ENCODE assay signal across 8 cellular contexts in the genomic region with DNA sequence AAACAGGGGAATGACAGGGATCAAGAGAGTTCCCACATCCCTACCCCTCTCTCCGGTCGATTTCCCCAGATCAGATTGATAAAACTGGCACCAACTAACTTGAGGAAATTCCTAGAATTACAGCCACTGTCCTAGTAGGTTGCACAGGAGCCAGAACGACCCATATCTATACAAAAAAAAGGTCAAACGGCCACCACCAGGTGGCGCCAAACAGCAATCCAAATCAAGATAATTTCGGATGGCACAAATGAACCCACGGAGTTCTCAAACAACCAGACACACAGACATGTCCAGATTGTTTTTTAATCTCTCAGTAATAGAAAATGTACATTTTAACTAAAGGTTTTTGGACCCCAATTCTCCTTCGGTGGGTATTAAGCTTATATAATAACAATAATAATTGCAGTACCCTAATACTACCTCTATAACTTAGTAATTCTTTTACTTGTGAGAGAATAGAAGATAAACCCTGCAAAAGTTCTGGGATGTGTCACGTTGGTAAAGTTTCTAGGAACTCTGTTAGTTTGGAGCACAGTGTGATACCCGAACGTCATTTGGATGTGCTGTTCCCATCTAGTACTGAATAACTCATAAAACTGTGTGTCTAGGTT.
DNase-seq lines count a peak whose midpoint lies in the region; ATAC-seq, FAIRE-seq and TF ChIP-seq lines count a peak whose summit lies in the region.

No MANE protein-coding gene starts in this region.

- no peak overlapping the region for H3K4me3 Mint-ChIP-seq in endothelial cell (ENCODE audit: unreplicated experiment)

- no peaks in the 10 kb centered on the region for H3K4me1 Mint-ChIP-seq in endothelial cell (ENCODE audit: unreplicated experiment)

- ATAC-seq in A549: peak; percentile 59 to 85; a peak in 4 of 6 replicates
- peak; percentile 57 for ATAC-seq in HG02884 (IDR thresholded peaks at IDR 0.05; ENCODE audit: unreplicated experiment)

- CTCF ChIA-PET in A549 (lab: Yijun Ruan, JAX): interaction anchor here (1.0 kb wide), 2 partner anchors 268 to 272 kb away, joined by 4 read pairs; no protein-coding TSS in a partner anchor

- no peak overlapping the region for H3K27ac Mint-ChIP-seq in endothelial cell (ENCODE audit: unreplicated experiment)

- 13% methylated on average over 11 of the region's 11 CpGs for WGBS in A549 (ENCODE audit: missing lambda C conversion rate)

- TF ChIP-seq EP300 in A549 (IDR thresholded peaks at IDR 0.05): no peak

- peak; percentile 74 for TF ChIP-seq CTCF in A549 (IDR thresholded peaks at IDR 0.05)
- TF ChIP-seq CTCF in GM12873 (IDR thresholded peaks at IDR 0.05; ENCODE audit: insufficient read depth, low read depth, low read length, missing control alignments): peak; percentile 76
- TF ChIP-seq CTCF in endothelial cell (IDR thresholded peaks at IDR 0.05; ENCODE audit: unreplicated experiment): peak; percentile 98

- H3K9me3 Mint-ChIP-seq in endothelial cell (ENCODE audit: unreplicated experiment): no peaks in the 10 kb centered on the region

- peak; percentile 73 to 83 for TF ChIP-seq RAD21 in A549 (conservative IDR thresholded peaks at IDR 0.05 in 1 of 2, IDR thresholded peaks at IDR 0.05 in 1 of 2)

- H3K27ac ChIP-seq in A549: no peak overlapping the region

- H3K36me3 Mint-ChIP-seq in endothelial cell (ENCODE audit: low read depth, unreplicated experiment): no peaks in the 10 kb centered on the region

- H3K9me3 ChIP-seq in A549: no peaks in the 10 kb centered on the region

- no peak for FAIRE-seq in A549 (lab: Jason Lieb, UNC)

- peak in 1 of 2 experiments; percentile 62 for DNase-seq in A549 (ENCODE audit: low read depth in 1 of 2, low spot score in 1 of 2)
- peak; percentile 48 for DNase-seq in NCI-H345 (lab: John Stamatoyannopoulos, UW)
- DNase-seq in activated CD4-positive, alpha-beta T cell treated with anti-CD3 and anti-CD28 coated beads, Interleukin-2, amount 50 U/mL, for 24 hours (ENCODE audit: low read depth in 1 of 2, low spot score in 1 of 2): peak; percentile 31 to 36
- DNase-seq in endothelial cell (ENCODE audit: low spot score): peak; percentile 78
- peak; percentile 73 for DNase-seq in myocyte (ENCODE audit: low read depth)
- peak; percentile 10 for DNase-seq in stimulated activated naive CD4-positive, alpha-beta T cell treated with Interleukin-2 at 50 U/mL for 16 hours (lab: John Stamatoyannopoulos, UW)

- TF ChIP-seq POLR2A in A549 (IDR thresholded peaks at IDR 0.05; ENCODE audit: low read length): no peak

- no peaks in the 10 kb centered on the region for H3K27me3 Mint-ChIP-seq in endothelial cell (ENCODE audit: unreplicated experiment)

- H3K4me1 ChIP-seq in A549: peaks cover 11% of the 10 kb centered on the region; the same call in 2 of the 3 replicates

- no peak overlapping the region for H3K4me2 ChIP-seq in A549

- POLR2A ChIA-PET in A549 (lab: Yijun Ruan, JAX): no interaction called here

- no peak overlapping the region for H3K4me3 ChIP-seq in A549

TF ChIP-seq in A549, 52 proteins besides CTCF, POLR2A, EP300 and RAD21:
- no peak for TF ChIP-seq JUN (IDR thresholded peaks at IDR 0.05)
- peak; percentile 92 for TF ChIP-seq SMC3 (IDR thresholded peaks at IDR 0.05)
- TF ChIP-seq, protein P1, sequence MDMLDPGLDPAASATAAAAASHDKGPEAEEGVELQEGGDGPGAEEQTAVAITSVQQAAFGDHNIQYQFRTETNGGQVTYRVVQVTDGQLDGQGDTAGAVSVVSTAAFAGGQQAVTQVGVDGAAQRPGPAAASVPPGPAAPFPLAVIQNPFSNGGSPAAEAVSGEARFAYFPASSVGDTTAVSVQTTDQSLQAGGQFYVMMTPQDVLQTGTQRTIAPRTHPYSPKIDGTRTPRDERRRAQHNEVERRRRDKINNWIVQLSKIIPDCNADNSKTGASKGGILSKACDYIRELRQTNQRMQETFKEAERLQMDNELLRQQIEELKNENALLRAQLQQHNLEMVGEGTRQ (IDR thresholded peaks at IDR 0.05): no peak
- TF ChIP-seq, protein P2, sequence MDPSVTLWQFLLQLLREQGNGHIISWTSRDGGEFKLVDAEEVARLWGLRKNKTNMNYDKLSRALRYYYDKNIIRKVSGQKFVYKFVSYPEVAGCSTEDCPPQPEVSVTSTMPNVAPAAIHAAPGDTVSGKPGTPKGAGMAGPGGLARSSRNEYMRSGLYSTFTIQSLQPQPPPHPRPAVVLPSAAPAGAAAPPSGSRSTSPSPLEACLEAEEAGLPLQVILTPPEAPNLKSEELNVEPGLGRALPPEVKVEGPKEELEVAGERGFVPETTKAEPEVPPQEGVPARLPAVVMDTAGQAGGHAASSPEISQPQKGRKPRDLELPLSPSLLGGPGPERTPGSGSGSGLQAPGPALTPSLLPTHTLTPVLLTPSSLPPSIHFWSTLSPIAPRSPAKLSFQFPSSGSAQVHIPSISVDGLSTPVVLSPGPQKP (IDR thresholded peaks at IDR 0.05; ENCODE audit: low read depth, low read length): no peak
